ENCODE assay signal across 8 cellular contexts in the genomic region with DNA sequence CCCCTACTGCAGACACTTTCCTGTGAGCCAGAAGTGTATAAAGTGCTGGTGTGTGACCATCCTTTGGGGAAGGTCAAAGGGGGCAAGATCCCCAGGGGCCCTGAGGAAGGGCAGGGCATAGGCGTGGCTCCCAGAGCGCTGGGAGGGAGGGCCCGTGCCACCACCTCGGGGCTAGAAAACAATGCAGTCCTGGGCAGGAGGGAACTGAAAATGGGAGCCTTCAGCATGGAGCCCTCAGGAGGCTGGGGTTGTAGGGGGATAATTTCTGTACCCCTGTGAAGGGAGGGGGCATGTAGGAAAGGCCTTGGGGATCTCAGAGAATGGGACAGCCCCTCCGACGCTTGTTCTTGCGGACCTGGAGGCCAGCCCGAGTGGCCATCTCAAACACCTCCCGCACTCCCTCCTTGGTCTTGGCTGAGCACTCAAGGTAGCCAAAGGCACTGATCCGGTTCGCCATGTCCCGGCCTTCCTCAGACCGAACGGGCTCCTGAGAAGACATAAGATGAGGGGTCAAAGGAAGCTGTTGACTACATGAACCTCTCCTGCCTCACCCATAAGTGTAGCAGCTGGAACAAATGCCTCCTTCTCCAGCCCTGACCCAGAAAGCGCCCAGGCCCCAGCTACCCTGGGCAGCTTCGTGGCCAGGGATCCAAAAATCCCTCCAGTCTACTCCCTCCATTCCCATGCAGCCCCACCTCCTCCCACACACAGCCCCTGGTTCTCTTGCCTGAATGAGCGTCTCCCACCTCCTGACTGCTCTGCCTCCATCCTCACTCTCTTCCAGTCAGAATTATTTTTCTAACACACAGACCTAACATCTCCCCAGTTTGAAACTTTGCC. TPM values are rescaled to one million over a fixed set of nuclear protein-coding genes. Genes with fewer than 3 reads are reported as not detected.
DNase-seq lines count a peak whose midpoint lies in the region; ATAC-seq and TF ChIP-seq lines count a peak whose summit lies in the region.

No MANE protein-coding gene starts in this region.

- TF ChIP-seq CTCF in 22Rv1 (IDR thresholded peaks at IDR 0.05) (no peak), Loucy (conservative IDR thresholded peaks at IDR 0.05; ENCODE audit: low read length) (no peak), colonic mucosa (IDR thresholded peaks at IDR 0.05) (no peak), GM13977 (IDR thresholded peaks at IDR 0.05; ENCODE audit: extremely low read depth, insufficient read depth, missing control alignments) (no peak)

- H3K9me3 ChIP-seq in Loucy (ENCODE audit: insufficient read depth, low read depth, low read length) (no peaks in the 10 kb centered on the region), colonic mucosa (no peaks in the 10 kb centered on the region)

- H3K36me3 ChIP-seq in Loucy (ENCODE audit: insufficient read depth, low read length) (peaks cover 40% of the 10 kb centered on the region; the same call in 1 of the 2 replicates), colonic mucosa (peaks cover 5% of the 10 kb centered on the region)

- H3K9me3 Mint-ChIP-seq in naive thymus-derived CD8-positive, alpha-beta T cell: no peaks in the 10 kb centered on the region

- peaks cover 0 to 34% (median 0%) of the 10 kb centered on the region in 3 donors for H3K36me3 Mint-ChIP-seq in naive thymus-derived CD8-positive, alpha-beta T cell

- H3K4me1 Mint-ChIP-seq in naive thymus-derived CD8-positive, alpha-beta T cell: peaks cover 29 to 77% (median 61%) of the 10 kb centered on the region in 4 donors

- H3K9ac ChIP-seq in Loucy (ENCODE audit: low read depth, low read length, poor library complexity, severe bottlenecking): peak overlapping the region; percentile 86
- H3K9ac ChIP-seq in colonic mucosa (ENCODE audit: low read depth in 2 of 2, low read length in 2 of 2): peak overlapping the region; percentile 41 to 57

- H3K4me2 ChIP-seq in Loucy (ENCODE audit: low read depth, low read length, poor library complexity, severe bottlenecking): peak overlapping the region; percentile 99

- H3K4me3 Mint-ChIP-seq in naive thymus-derived CD8-positive, alpha-beta T cell: peak overlapping the region in 8 of 10 donors; percentile 13 to 67 (median 29)

- H3K27ac ChIP-seq in 22Rv1 (peak overlapping the region; percentile 97), colonic mucosa (peak overlapping the region; percentile 65)

- no peaks in the 10 kb centered on the region for H3F3A ChIP-seq in Loucy (ENCODE audit: low read depth)

- DNase-seq in colonic mucosa: no peak
- no peak for DNase-seq in naive thymus-derived CD8-positive, alpha-beta T cell
- DNase-seq in GM13977 (ENCODE audit: low spot score): no peak
- DNase-seq in NCI-H2227 treated with DMSO at 0.1 percent for 48 hours (lab: John Stamatoyannopoulos, UW): no peak

- H3K27me3 ChIP-seq in Loucy (ENCODE audit: insufficient read depth, low read length, poor library complexity, severe bottlenecking) (no peaks in the 10 kb centered on the region), colonic mucosa (no peaks in the 10 kb centered on the region)

- peaks cover 38% of the 10 kb centered on the region for H4K20me1 ChIP-seq in Loucy (ENCODE audit: insufficient read depth, low read length, poor library complexity, severe bottlenecking)

- peak overlapping the region; percentile 87 to 95 (median 92) for H3K27ac Mint-ChIP-seq in naive thymus-derived CD8-positive, alpha-beta T cell

- H3K79me2 ChIP-seq in Loucy (ENCODE audit: insufficient read depth, low read length): peaks cover 46% of the 10 kb centered on the region

- ATAC-seq in naive thymus-derived CD8-positive, alpha-beta T cell: no peak
- ATAC-seq in HG02763 (IDR thresholded peaks at IDR 0.05; ENCODE audit: unreplicated experiment) (no peak), GM21825 (IDR thresholded peaks at IDR 0.05; ENCODE audit: unreplicated experiment) (no peak)

- H3K9me2 ChIP-seq in Loucy (replicated peaks; ENCODE audit: low read depth, low read length): no peaks in the 10 kb centered on the region

- H3K4me3 ChIP-seq in Loucy (ENCODE audit: low read length, poor library complexity, severe bottlenecking) (peak overlapping the region; percentile 49), colonic mucosa (no peak overlapping the region)

- H2AFZ ChIP-seq in Loucy (ENCODE audit: low read length): no peak overlapping the region

- POLR2A ChIA-PET in naive thymus-derived CD8-positive, alpha-beta T cell (lab: Charles Lee): interaction anchor here (0.6 to 1.5 kb wide), 4 partner anchors 14 to 1231 kb away, joined by 3 to 5 read pairs (median 4); a partner anchor contains a TSS

- H3K27me3 Mint-ChIP-seq in naive thymus-derived CD8-positive, alpha-beta T cell: no peaks in the 10 kb centered on the region

- H3K4me1 ChIP-seq in Loucy (ENCODE audit: insufficient read depth, low read length, poor library complexity, severe bottlenecking) (peaks cover 61% of the 10 kb centered on the region), colonic mucosa (peaks cover 34% of the 10 kb centered on the region)

- intact Hi-C loops in colonic mucosa (cut with DNase I): no loop called here

- in situ Hi-C loops in GM13977 (cut with MboI; ENCODE audit: low pct_unique_long_range_greater_than_20kb, low sequenced_read_pairs, unreplicated experiment): loop anchor here (10.0 kb wide), 1 partner anchor 307 kb away; a partner anchor contains a TSS

RNA-seq across cellular contexts. Expression of a gene that starts 5.5 kb away (rescaled TPM):
- 100 to 1,000 TPM; 327 to 451 TPM for total RNA-seq in colonic mucosa
- 1 to 10 TPM; 3.0 to 4.2 TPM for total RNA-seq in naive thymus-derived CD8-positive, alpha-beta T cell
- 10 to 100 TPM in 1 of 3 donors, 1 to 10 TPM in 2; 2.2 to 46.7 (median 2.8) TPM for polyA plus RNA-seq in naive thymus-derived CD8-positive, alpha-beta T cell

RNA-seq across cellular contexts. Expression of a gene that starts 13.7 kb away (rescaled TPM):
- 1 to 10 TPM in 1 of 2 donors, under 1 TPM in 1; 0.80 to 1.0 TPM for total RNA-seq in colonic mucosa
- under 1 TPM in 1 of 2 experiments, not detected in 1; 0.44 TPM for total RNA-seq in naive thymus-derived CD8-positive, alpha-beta T cell
- polyA plus RNA-seq in naive thymus-derived CD8-positive, alpha-beta T cell: not detected

RNA-seq across cellular contexts. Expression of a gene that starts 27.0 kb away (rescaled TPM):
- total RNA-seq in colonic mucosa: 10 to 100 TPM; 61.6 to 62.7 TPM
- total RNA-seq in naive thymus-derived CD8-positive, alpha-beta T cell: 10 to 100 TPM; 84.2 to 89.9 TPM
- 10 to 100 TPM; 24.7 to 40.4 (median 29.5) TPM for polyA plus RNA-seq in naive thymus-derived CD8-positive, alpha-beta T cell

Comparison
In these comparisons a context has a peak if more than half of its experiments do, and no peak if none do; other contexts are left out.
1. RNA of a gene that starts 5.5 kb away (total RNA-seq): 327 to 451 TPM in colonic mucosa; 3.0 to 4.2 TPM in naive thymus-derived CD8-positive, alpha-beta T cell; every median in the first group is over 10 times any median in the second.